In the genomic region with DNA sequence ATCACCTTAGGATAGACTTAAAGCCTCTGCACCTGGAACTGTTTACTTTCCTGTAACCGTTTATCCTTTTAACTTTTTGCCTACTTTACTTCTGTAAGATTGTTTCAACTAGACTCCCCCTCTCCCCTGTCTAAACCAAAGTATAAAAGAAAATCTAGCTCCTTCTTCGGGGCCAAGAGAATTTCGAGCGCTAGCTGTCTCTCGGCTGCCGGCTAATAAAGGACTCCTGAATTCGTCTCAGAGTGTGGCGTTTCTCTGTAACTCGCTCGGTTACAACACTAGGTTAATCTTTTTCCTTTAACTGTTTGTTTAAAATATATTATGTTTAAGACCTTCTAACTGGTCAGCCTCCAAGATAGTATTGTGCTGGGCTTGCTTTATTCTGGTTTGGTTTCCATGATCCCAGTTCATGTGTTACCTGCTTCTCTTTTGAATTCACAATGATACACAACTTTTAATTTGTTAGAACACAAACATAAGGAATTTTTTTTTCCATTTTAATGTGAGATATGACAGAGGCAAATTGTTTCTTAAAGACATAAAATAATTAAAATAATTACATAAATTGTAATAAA, we compare ENCODE assay signal across 9 cellular contexts. TPM values are rescaled to one million over a fixed set of nuclear protein-coding genes. Genes with fewer than 3 reads are reported as not detected.
DNase-seq lines count a peak whose midpoint lies in the region; ATAC-seq, FAIRE-seq and TF ChIP-seq lines count a peak whose summit lies in the region.
"Had no signal": no experiment of that assay in that cellular context is flagged by ENCODE, and none has a peak within 500 bp of the region (broad histone marks: within the 10 kb centered on the region; RNA-seq: fewer than 3 reads in every experiment).

No MANE protein-coding gene starts in this region.

- intact Hi-C loops in CD4-positive, alpha-beta T cell (cut with DNase I, micrococcal nuclease): loop anchor here in 1 of 2 experiments (5.0 kb wide), 2 partner anchors 131 to 1146 kb away; a partner anchor contains a TSS
- intact Hi-C loops in PC-9 (cut with micrococcal nuclease; ENCODE audit: unreplicated experiment) (loop anchor here (2.0 kb wide), 1 partner anchor 128 kb away; a partner anchor contains a TSS), lower leg skin (cut with DNase I; ENCODE audit: low total_unique reads) (no loop called here)

- H3K4me1 Mint-ChIP-seq in CD4-positive, alpha-beta T cell (ENCODE audit: low read depth): peaks cover 28% of the 10 kb centered on the region
- peaks cover 36% of the 10 kb centered on the region for H3K4me1 Mint-ChIP-seq in osteocyte (ENCODE audit: unreplicated experiment)

- no peaks in the 10 kb centered on the region for H3K9me2 ChIP-seq in PC-9 (ENCODE audit: insufficient read depth)

- peak overlapping the region; percentile 92 for H3K27ac ChIP-seq in CD4-positive, alpha-beta T cell (ENCODE audit: low read depth, low read length)
- peak overlapping the region; percentile 99 for H3K27ac ChIP-seq in PC-9

- H3F3A ChIP-seq in PC-9 (ENCODE audit: insufficient read depth, low read depth): peaks cover 47% of the 10 kb centered on the region

- peak overlapping the region; percentile 97 for H3K4me3 Mint-ChIP-seq in CD4-positive, alpha-beta T cell
- peak overlapping the region; percentile 91 for H3K4me3 Mint-ChIP-seq in osteocyte (ENCODE audit: unreplicated experiment)

- DNase-seq in CD4-positive, alpha-beta T cell: peak in 1 of 10 experiments; percentile 6
- no peak for DNase-seq in PC-9
- no peak for DNase-seq in osteocyte (ENCODE audit: extremely low spot score, unreplicated experiment)
- DNase-seq in lower leg skin (ENCODE audit: low spot score in 2 of 2): no peak
- no peak for DNase-seq in stimulated activated CD4-positive, alpha-beta T cell treated with anti-CD3 and anti-CD28 coated beads, Interleukin-15, amount 100 ng/mL, for 24 hours
- no peak for DNase-seq in NCI-H2171 (lab: John Stamatoyannopoulos, UW)
- DNase-seq: stimulated activated CD4-positive, alpha-beta T cell treated with anti-CD3 and anti-CD28 coated beads, Interleukin-12 subunit alpha, Interleukin-12 subunit beta, amount 100 ng/mL, for 4 hours had no signal

- H3K27ac Mint-ChIP-seq in CD4-positive, alpha-beta T cell: peak overlapping the region; percentile 100
- H3K27ac Mint-ChIP-seq in osteocyte (ENCODE audit: unreplicated experiment): peak overlapping the region; percentile 99

- H3K79me2 ChIP-seq in PC-9 (ENCODE audit: low read depth): no peaks in the 10 kb centered on the region

- peak overlapping the region; percentile 96 for H3K4me2 ChIP-seq in PC-9

- H2AFZ ChIP-seq in PC-9: peak overlapping the region; percentile 72

- H3K36me3 ChIP-seq in PC-9 (ENCODE audit: low read depth): no peaks in the 10 kb centered on the region

- H3K4me3 ChIP-seq in PC-9 (peak overlapping the region; percentile 83), lower leg skin (ENCODE audit: low read depth, poor library complexity, severe bottlenecking) (no peak overlapping the region)

- no peak for TF ChIP-seq POLR2A in lower leg skin (IDR thresholded peaks at IDR 0.05)

- no peak for TF ChIP-seq CTCF in CD4-positive, alpha-beta T cell (IDR thresholded peaks at IDR 0.05)
- TF ChIP-seq CTCF in PC-9 (conservative IDR thresholded peaks at IDR 0.05) (no peak), osteocyte (IDR thresholded peaks at IDR 0.05) (no peak), lower leg skin (IDR thresholded peaks at IDR 0.05) (no peak)

- no peaks in the 10 kb centered on the region for H3K27me3 ChIP-seq in CD4-positive, alpha-beta T cell (ENCODE audit: control insufficient read depth, insufficient read depth, low read length)
- no peaks in the 10 kb centered on the region for H3K27me3 ChIP-seq in PC-9 (ENCODE audit: insufficient read depth, low read depth)

- CTCF ChIA-PET in CD4-positive, alpha-beta T cell (lab: Charles Lee): interaction anchor here (1.4 to 2.3 kb wide), 4 partner anchors 8 to 260 kb away, joined by 3 to 7 read pairs (median 6); a partner anchor contains a TSS
- CTCF ChIA-PET in PC-9 (lab: Charles Lee): interaction anchor here (1.4 to 1.5 kb wide), 2 partner anchors 8 to 63 kb away, joined by 5 to 9 read pairs; no protein-coding TSS in a partner anchor

- POLR2A ChIA-PET in CD4-positive, alpha-beta T cell (lab: Charles Lee): interaction anchor here (0.9 to 6.2 kb wide), 28 partner anchors 8 to 1030 kb away, joined by 3 to 168 read pairs (median 20); a partner anchor contains a TSS
- POLR2A ChIA-PET in PC-9 (lab: Charles Lee; ENCODE audit: unreplicated experiment): interaction anchor here (0.6 to 1.3 kb wide), 4 partner anchors 113 to 1681 kb away, joined by 3 to 8 read pairs (median 4); a partner anchor contains a TSS

- 28 to 51% methylated on average over 10 of the region's 10 CpGs for WGBS in lower leg skin, 2 donors

- H4K20me1 ChIP-seq in PC-9 (ENCODE audit: insufficient read depth): no peaks in the 10 kb centered on the region

- FAIRE-seq in endometrium (lab: Jason Lieb, UNC): peak; percentile 83

- peaks cover 26% of the 10 kb centered on the region for H3K36me3 Mint-ChIP-seq in CD4-positive, alpha-beta T cell (ENCODE audit: low read depth)
- no peaks in the 10 kb centered on the region for H3K36me3 Mint-ChIP-seq in osteocyte (ENCODE audit: unreplicated experiment)

- BruUV-seq in PC-9 (replicated peaks; lab: Mats Ljungman, UMichigan): no TSS peak

- H3K9me3 Mint-ChIP-seq in CD4-positive, alpha-beta T cell: no peaks in the 10 kb centered on the region
- no peaks in the 10 kb centered on the region for H3K9me3 Mint-ChIP-seq in osteocyte (ENCODE audit: unreplicated experiment)

- peaks cover 32% of the 10 kb centered on the region for H3K4me1 ChIP-seq in PC-9 (replicated peaks; ENCODE audit: insufficient read depth)

- ATAC-seq in CD4-positive, alpha-beta T cell (ENCODE audit: poor library complexity): no peak
- no peak for ATAC-seq in HG02885 (IDR thresholded peaks at IDR 0.05; ENCODE audit: poor library complexity, unreplicated experiment)

- H3K27me3 Mint-ChIP-seq in CD4-positive, alpha-beta T cell: no peaks in the 10 kb centered on the region
- H3K27me3 Mint-ChIP-seq in osteocyte (ENCODE audit: unreplicated experiment): no peaks in the 10 kb centered on the region

- H3K9me3 ChIP-seq in CD4-positive, alpha-beta T cell (ENCODE audit: control insufficient read depth, low read length): no peaks in the 10 kb centered on the region
- no peaks in the 10 kb centered on the region for H3K9me3 ChIP-seq in PC-9 (ENCODE audit: insufficient read depth, low read depth)

RNA-seq across cellular contexts. Expression of a gene that starts 8.7 kb away (rescaled TPM):
- total RNA-seq in CD4-positive, alpha-beta T cell: 1 to 10 TPM; 6.7 to 7.7 TPM
- total RNA-seq in PC-9 (2021) (79.4 and 82.9 TPM in 2 replicates), osteocyte (35.5 and 40.1 TPM in 2 replicates), lower leg skin (10 to 100 TPM; 24.4 to 40.5 (median 36.7) TPM)

RNA-seq across cellular contexts. Expression of a gene that starts 19.7 kb away (rescaled TPM):
- total RNA-seq in CD4-positive, alpha-beta T cell: 10 to 100 TPM; 11.0 to 11.9 TPM
- total RNA-seq in PC-9 (2021): 169 and 187 TPM in 2 replicates
- 90.2 and 93.1 TPM in 2 replicates for total RNA-seq in osteocyte
- 10 to 100 TPM; 21.2 to 37.0 (median 35.6) TPM for total RNA-seq in lower leg skin
